9 cellular contexts compared by ENCODE assay signal in the genomic region with DNA sequence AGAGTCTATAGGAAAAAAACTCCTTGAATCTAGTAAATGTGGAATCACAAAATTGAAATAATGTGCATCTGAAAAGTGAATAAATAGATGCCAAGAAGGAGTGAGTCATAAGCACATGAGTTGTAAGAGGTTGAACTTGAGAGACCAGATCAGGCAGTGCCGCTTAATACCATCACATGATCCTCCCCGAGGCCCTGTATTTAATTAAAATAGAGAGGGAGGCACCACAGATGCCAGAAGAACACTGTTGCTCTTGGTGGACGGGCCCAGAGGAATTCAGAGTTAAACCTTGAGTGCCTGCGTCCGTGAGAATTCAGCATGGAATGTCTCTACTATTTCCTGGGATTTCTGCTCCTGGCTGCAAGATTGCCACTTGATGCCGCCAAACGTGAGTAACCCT. TPM values are rescaled to one million over a fixed set of nuclear protein-coding genes. Genes with fewer than 3 reads are reported as not detected.
DNase-seq lines count a peak whose midpoint lies in the region; ATAC-seq, FAIRE-seq and TF ChIP-seq lines count a peak whose summit lies in the region.
"Had no signal": no experiment of that assay in that cellular context is flagged by ENCODE, and none has a peak within 500 bp of the region (broad histone marks: within the 10 kb centered on the region; RNA-seq: fewer than 3 reads in every experiment).

TSS of gene GPNMB (plus strand) at position 236 of the 400 bp plus-strand sequence. CDS start at position 319, 83 bp downstream.

- no peak within 1 kb of the TSS; the same call in 1 of the 2 replicates for H3K4me3 ChIP-seq in GM12878
- H3K4me3 ChIP-seq in iPS-20b (ENCODE audit: low read length): peak within 1 kb of the TSS; percentile 6; the same call in 1 of the 2 replicates
- peak within 1 kb of the TSS; percentile 43 for H3K4me3 ChIP-seq in smooth muscle cell

- H3K79me2 ChIP-seq in GM12878 (ENCODE audit: control insufficient read depth, insufficient read depth, low read length) (no peaks in the 10 kb centered on the region), smooth muscle cell (ENCODE audit: low read depth) (no peaks in the 10 kb centered on the region)

- intact Hi-C loops in GM12878 (cut with micrococcal nuclease; ENCODE audit: unreplicated experiment): no loop called here

- TF ChIP-seq RAD21 in GM12878 (IDR thresholded peaks at IDR 0.05; ENCODE audit: insufficient read depth, low read depth, low read length): no peak

- 69% methylated on average over 7 of the region's 7 CpGs for WGBS in GM12878 (ENCODE audit: insufficient coverage, insufficient replicate concordance, low lambda C conversion rate, missing lambda C conversion rate)
- 18% methylated on average over 7 of the region's 7 CpGs for WGBS in smooth muscle cell (ENCODE audit: low lambda C conversion rate)

- H3K4me1 ChIP-seq in GM12878 (ENCODE audit: control insufficient read depth, insufficient read depth, low read length): no peaks in the 10 kb centered on the region; the same call in 1 of the 2 replicates
- H3K4me1 ChIP-seq in iPS-20b (ENCODE audit: insufficient read depth, low read length): peaks cover 5% of the 10 kb centered on the region; the same call in 1 of the 2 replicates
- peaks cover 7% of the 10 kb centered on the region for H3K4me1 ChIP-seq in smooth muscle cell (ENCODE audit: low read depth)

- ATAC-seq in GM12878: no peak

- H2AFZ ChIP-seq in GM12878 (ENCODE audit: control insufficient read depth, low read depth, low read length) (peak within 1 kb of the TSS; percentile 64), smooth muscle cell (ENCODE audit: low read depth) (peak within 1 kb of the TSS; percentile 82)

- POLR2A ChIA-PET in GM12878 (lab: Charles Lee): interaction anchor here (0.7 kb wide), 1 partner anchor 11 kb away, joined by 3 read pairs; no protein-coding TSS in a partner anchor

- DNase-seq in H54 (ENCODE audit: insufficient read length, low spot score): peak; percentile 66
- DNase-seq in GM12878 (ENCODE audit: low read depth, low spot score): no peak
- DNase-seq in smooth muscle cell (lab: John Stamatoyannopoulos, UW; ENCODE audit: unreplicated experiment): no peak
- no peak for DNase-seq in LoVo (ENCODE audit: low spot score)
- no peak for DNase-seq in T-helper 1 cell
- DNase-seq in activated CD4-positive, alpha-beta T cell treated with anti-CD3 and anti-CD28 coated beads for 48 hours: no peak
- DNase-seq in NCI-H748 (lab: John Stamatoyannopoulos, UW; ENCODE audit: unreplicated experiment): no peak
- DNase-seq: stimulated activated CD4-positive, alpha-beta T cell treated with anti-CD3 and anti-CD28 coated beads, Interleukin-1b, Interleukin-23, amount 100 ng/mL, for 48 hours had no signal

- RAD21 ChIA-PET in GM12878 (lab: Charles Lee; ENCODE audit: unreplicated experiment): interaction anchor here (0.9 kb wide), 1 partner anchor 198 kb away, joined by 3 read pairs; no protein-coding TSS in a partner anchor

- TF ChIP-seq CTCF in GM12878 (IDR thresholded peaks at IDR 0.05 in 2 of 3, conservative IDR thresholded peaks at IDR 0.05 in 1 of 3; ENCODE audit: control insufficient read depth in 2 of 3, extremely low read depth in 1 of 3, insufficient read depth in 1 of 3, low read depth in 3 of 3, low read length in 3 of 3): no peak
- no peak for TF ChIP-seq CTCF in smooth muscle cell (IDR thresholded peaks at IDR 0.05; ENCODE audit: borderline replicate concordance, insufficient read depth, poor library complexity, severe bottlenecking)

- H4K20me1 ChIP-seq in GM12878 (ENCODE audit: control insufficient read depth, insufficient read depth) (no peaks in the 10 kb centered on the region), smooth muscle cell (ENCODE audit: low read depth) (no peaks in the 10 kb centered on the region)

- SMC1A ChIA-PET in GM12878 (lab: Charles Lee; ENCODE audit: uncharacterized antibody, unreplicated experiment): no interaction called here

- CTCF ChIA-PET in GM12878 (lab: Yijun Ruan, JAX): interaction anchor here (1.2 kb wide), 1 partner anchor 9 kb away, joined by 3 read pairs; no protein-coding TSS in a partner anchor

- H3K4me2 ChIP-seq in GM12878 (ENCODE audit: control insufficient read depth, insufficient read depth) (peak within 1 kb of the TSS; percentile 94), smooth muscle cell (peak within 1 kb of the TSS; percentile 79)

- H3K9ac ChIP-seq in GM12878 (ENCODE audit: control insufficient read depth, insufficient read depth, low read length): no peak within 1 kb of the TSS
- no peak within 1 kb of the TSS for H3K9ac ChIP-seq in iPS-20b (ENCODE audit: low read depth, low read length)
- H3K9ac ChIP-seq in smooth muscle cell (ENCODE audit: low read depth): no peak within 1 kb of the TSS

- TF ChIP-seq EP300 in GM12878 (IDR thresholded peaks at IDR 0.05; ENCODE audit: borderline replicate concordance in 1 of 2, control insufficient read depth in 1 of 2, low read depth in 2 of 2, low read length in 2 of 2): no peak

- H3K36me3 ChIP-seq in GM12878 (ENCODE audit: control insufficient read depth in 2 of 2, insufficient read depth in 2 of 2, low read length in 1 of 2) (no peaks in the 10 kb centered on the region), iPS-20b (ENCODE audit: insufficient read depth, low read depth, low read length) (no peaks in the 10 kb centered on the region), smooth muscle cell (ENCODE audit: low read depth) (no peaks in the 10 kb centered on the region)

- no TSS peak for BruUV-seq in GM12878 (replicated peaks; lab: Mats Ljungman, UMichigan)

- FAIRE-seq in H54 (lab: Jason Lieb, UNC): peak; percentile 15
- FAIRE-seq in GM12878 (lab: Jason Lieb, UNC): no peak

- H3K27ac ChIP-seq in GM12878 (ENCODE audit: control insufficient read depth, insufficient read depth) (no peak within 1 kb of the TSS), iPS-20b (ENCODE audit: low read length) (no peak within 1 kb of the TSS), smooth muscle cell (ENCODE audit: low read depth) (peak within 1 kb of the TSS; percentile 64)

- TF ChIP-seq POLR2A in H54 (IDR thresholded peaks at IDR 0.05; ENCODE audit: low read depth, low read length) (no peak), GM12878 (IDR thresholded peaks at IDR 0.05; ENCODE audit: low read depth, low read length) (no peak)

- in situ Hi-C loops in GM12878 (cut with MboI): no loop called here

- H3K27me3 ChIP-seq in GM12878 (replicated peaks in 1 of 2; ENCODE audit: control insufficient read depth in 2 of 2, insufficient read depth in 2 of 2, low read length in 1 of 2) (0 out of 4 replicates have a peak, but pooled peaks cover 0 to 5% of the 10 kb centered on the region in 2 experiments), iPS-20b (ENCODE audit: insufficient read depth, low read length) (peaks cover 15% of the 10 kb centered on the region; the same call in 1 of the 2 replicates), smooth muscle cell (ENCODE audit: low read depth) (no peaks in the 10 kb centered on the region)

- H3K9me3 ChIP-seq in GM12878 (replicated peaks; ENCODE audit: control insufficient read depth, insufficient read depth, low read length) (peaks cover 3% of the 10 kb centered on the region; the same call in 2 of the 3 replicates), iPS-20b (ENCODE audit: insufficient read depth, low read depth, low read length) (no peaks in the 10 kb centered on the region), smooth muscle cell (replicated peaks; ENCODE audit: low read depth) (no peaks in the 10 kb centered on the region)

- peaks cover 9% of the 10 kb centered on the region for H3F3A ChIP-seq in smooth muscle cell (ENCODE audit: low read depth)

TF ChIP-seq in GM12878, 131 proteins besides CTCF, POLR2A, EP300 and RAD21 (continues in another document):
- TF ChIP-seq YBX1 (IDR thresholded peaks at IDR 0.05): no peak
- TF ChIP-seq, protein P1, sequence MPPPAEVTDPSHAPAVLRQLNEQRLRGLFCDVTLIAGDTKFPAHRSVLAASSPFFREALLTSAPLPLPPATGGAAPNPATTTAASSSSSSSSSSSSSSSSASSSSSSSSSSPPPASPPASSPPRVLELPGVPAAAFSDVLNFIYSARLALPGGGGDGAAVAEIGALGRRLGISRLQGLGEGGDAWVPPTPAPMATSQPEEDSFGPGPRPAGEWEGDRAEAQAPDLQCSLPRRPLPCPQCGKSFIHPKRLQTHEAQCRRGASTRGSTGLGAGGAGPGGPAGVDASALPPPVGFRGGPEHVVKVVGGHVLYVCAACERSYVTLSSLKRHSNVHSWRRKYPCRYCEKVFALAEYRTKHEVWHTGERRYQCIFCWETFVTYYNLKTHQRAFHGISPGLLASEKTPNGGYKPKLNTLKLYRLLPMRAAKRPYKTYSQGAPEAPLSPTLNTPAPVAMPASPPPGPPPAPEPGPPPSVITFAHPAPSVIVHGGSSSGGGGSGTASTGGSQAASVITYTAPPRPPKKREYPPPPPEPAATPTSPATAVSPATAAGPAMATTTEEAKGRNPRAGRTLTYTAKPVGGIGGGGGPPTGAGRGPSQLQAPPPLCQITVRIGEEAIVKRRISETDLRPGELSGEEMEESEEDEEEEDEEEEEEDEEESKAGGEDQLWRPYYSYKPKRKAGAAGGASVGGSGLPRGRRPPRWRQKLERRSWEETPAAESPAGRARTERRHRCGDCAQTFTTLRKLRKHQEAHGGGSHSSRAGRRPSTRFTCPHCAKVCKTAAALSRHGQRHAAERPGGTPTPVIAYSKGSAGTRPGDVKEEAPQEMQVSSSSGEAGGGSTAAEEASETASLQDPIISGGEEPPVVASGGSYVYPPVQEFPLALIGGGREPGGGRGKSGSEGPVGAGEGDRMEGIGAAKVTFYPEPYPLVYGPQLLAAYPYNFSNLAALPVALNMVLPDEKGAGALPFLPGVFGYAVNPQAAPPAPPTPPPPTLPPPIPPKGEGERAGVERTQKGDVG (CRISPR knock-in tag; IDR thresholded peaks at IDR 0.05): no peak

RNA-seq across cellular contexts. Expression of gene GPNMB, which starts in this region (rescaled TPM):
- total RNA-seq in GM12878 (2013; cell fraction: nucleolus; rRNA removed): 12.5 and 17.3 TPM in 2 replicates
- 8.3 and 12.2 TPM in 2 replicates for total RNA-seq in GM12878 (2014; rRNA removed)
- 8.0 and 8.9 TPM in 2 replicates for total RNA-seq in GM12878 (2014; rRNA removed; fragmentation: Illumina TruSeq; extraction: Trizol)
- total RNA-seq in GM12878 (2021): 4.2 and 5.9 TPM in 2 replicates
- 2.6 TPM for polyA plus RNA-seq in GM12878 (2011; ENCODE audit: low read depth)
- polyA plus RNA-seq in GM12878 (2011; rRNA removed): 10.2 and 17.4 TPM in 2 replicates
- polyA plus RNA-seq in GM12878 (2011; cell fraction: cytosol; rRNA removed): 4.2 and 5.2 TPM in 2 replicates
- polyA plus RNA-seq in GM12878 (2011; cell fraction: nucleus; rRNA removed): 5.1 and 10.5 TPM in 2 replicates
- polyA plus RNA-seq in GM12878 (2012): 5.2 and 5.8 TPM in 2 replicates
- 10.4 and 16.8 TPM in 2 replicates for polyA plus RNA-seq in GM12878 (2014; fragmentation: Illumina TruSeq; extraction: Trizol)
- 10 to 100 TPM; 15.6 to 22.3 TPM for polyA plus RNA-seq in GM12878 (2014; fragmentation: Nextera tagmentation; extraction: Ambion mirVana)
- 8.2 and 9.2 TPM in 2 replicates for polyA plus RNA-seq in GM12878 (2014; rRNA removed)
- 10 to 100 TPM in 1 of 2 experiments, 1 to 10 TPM in 1; 9.7 to 11.1 TPM for polyA plus RNA-seq in GM12878 (2016; fragmentation: Nextera tagmentation; extraction: Ambion mirVana)
- polyA minus RNA-seq in GM12878 (2011; rRNA and poly(A)+ RNA removed): 5.2 and 6.2 TPM in 2 replicates
- 0.80 and 1.6 TPM in 2 replicates for polyA minus RNA-seq in GM12878 (2011; cell fraction: cytosol; rRNA and poly(A)+ RNA removed)
- polyA minus RNA-seq in GM12878 (2011; cell fraction: nucleus; rRNA and poly(A)+ RNA removed): 5.7 and 5.9 TPM in 2 replicates
- total RNA-seq in smooth muscle cell: 23.2 and 26.1 TPM in 2 replicates
- 13.4 and 13.6 TPM in 2 replicates for polyA plus RNA-seq in smooth muscle cell
